In the genomic region with DNA sequence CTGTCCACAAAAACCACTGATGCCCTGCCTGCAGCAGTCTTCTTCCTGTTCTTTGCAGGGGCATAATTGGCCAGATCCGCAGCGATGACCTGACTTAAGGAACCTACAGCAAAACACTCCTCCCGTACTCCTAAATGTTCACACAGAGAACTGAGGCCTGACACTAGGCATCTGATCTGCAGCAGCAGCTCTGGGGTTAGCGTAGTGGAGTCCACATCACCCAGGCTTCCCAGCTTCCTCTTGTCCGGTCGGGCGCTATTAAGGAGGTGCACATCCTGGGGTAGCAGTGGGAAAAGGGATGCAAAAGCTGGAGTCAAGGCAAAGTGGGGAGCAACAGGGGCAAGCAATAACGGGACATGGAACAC, we compare ENCODE assay signal across 8 cellular contexts. TPM values are rescaled to one million over a fixed set of nuclear protein-coding genes. Genes with fewer than 3 reads are reported as not detected.
A peak's percentile ranks its signal among the peaks of the same experiment; 100 is the strongest.
DNase-seq lines count a peak whose midpoint lies in the region; ATAC-seq and TF ChIP-seq lines count a peak whose summit lies in the region.

No MANE protein-coding gene starts in this region.

- H3K36me3 Mint-ChIP-seq in Calu3 (ENCODE audit: insufficient read depth, unreplicated experiment): peaks cover 19% of the 10 kb centered on the region
- H3K36me3 Mint-ChIP-seq in activated T-helper 17 cell treated with anti-CD3 and anti-CD28 coated beads, Interleukin-2, amount 50 U/mL, for 72 hours (ENCODE audit: low read depth): peaks cover 10% of the 10 kb centered on the region

- H3K9me3 Mint-ChIP-seq in Calu3 (ENCODE audit: low read depth, unreplicated experiment): no peaks in the 10 kb centered on the region
- H3K9me3 Mint-ChIP-seq in activated T-helper 17 cell treated with anti-CD3 and anti-CD28 coated beads, Interleukin-2, amount 50 U/mL, for 72 hours: no peaks in the 10 kb centered on the region

- CTCF ChIA-PET in Calu3 (lab: Charles Lee): interaction anchor here (1.0 kb wide), 1 partner anchor 15 kb away, joined by 3 read pairs; no protein-coding TSS in a partner anchor

- peak overlapping the region; percentile 87 for H2AFZ ChIP-seq in MM.1S (ENCODE audit: low read length)

- peak overlapping the region; percentile 85 for H3K4me3 Mint-ChIP-seq in Calu3 (ENCODE audit: low read depth, unreplicated experiment)
- H3K4me3 Mint-ChIP-seq in activated T-helper 17 cell treated with anti-CD3 and anti-CD28 coated beads, Interleukin-2, amount 50 U/mL, for 72 hours: peak overlapping the region; percentile 90

- H3K27me3 ChIP-seq in MM.1S (replicated peaks; ENCODE audit: insufficient read depth, low read length): no peaks in the 10 kb centered on the region

- peaks cover 21% of the 10 kb centered on the region for H3K4me1 Mint-ChIP-seq in Calu3 (ENCODE audit: low read depth, unreplicated experiment)
- peaks cover 23% of the 10 kb centered on the region for H3K4me1 Mint-ChIP-seq in activated T-helper 17 cell treated with anti-CD3 and anti-CD28 coated beads, Interleukin-2, amount 50 U/mL, for 72 hours

- no peak for TF ChIP-seq CTCF in Calu3 (IDR thresholded peaks at IDR 0.05; ENCODE audit: unreplicated experiment)
- no peak for TF ChIP-seq CTCF in MM.1S (IDR thresholded peaks at IDR 0.05; ENCODE audit: low read length)

- peak overlapping the region; percentile 76; the same call in 1 of the 2 replicates for H3K27ac ChIP-seq in MM.1S (ENCODE audit: low read length)

- intact Hi-C loops in Calu3 (cut with micrococcal nuclease; ENCODE audit: unreplicated experiment): no loop called here

- H3K4me1 ChIP-seq in MM.1S (ENCODE audit: low read length): peaks cover 22% of the 10 kb centered on the region

- H3K4me3 ChIP-seq in MM.1S (ENCODE audit: low read length): peak overlapping the region; percentile 99
- H3K4me3 ChIP-seq in skeletal muscle cell (ENCODE audit: low read depth, low read length): peak overlapping the region; percentile 98

- H3K9me2 ChIP-seq in MM.1S (replicated peaks; ENCODE audit: insufficient read depth, low read length): no peaks in the 10 kb centered on the region

- DNase-seq in Calu3 (peak; percentile 3), MM.1S (peak; percentile 39), hepatic stellate cell (ENCODE audit: low spot score) (peak; percentile 41), skeletal muscle cell (ENCODE audit: low read depth) (no peak), medulla oblongata (ENCODE audit: extremely low spot score) (no peak)

- H3K27ac Mint-ChIP-seq in Calu3 (ENCODE audit: unreplicated experiment): peak overlapping the region; percentile 84
- peak overlapping the region; percentile 92 for H3K27ac Mint-ChIP-seq in activated T-helper 17 cell treated with anti-CD3 and anti-CD28 coated beads, Interleukin-2, amount 50 U/mL, for 72 hours

- H3K36me3 ChIP-seq in MM.1S (replicated peaks; ENCODE audit: insufficient read depth, low read length): no peaks in the 10 kb centered on the region

- no peaks in the 10 kb centered on the region for H3K9me3 ChIP-seq in MM.1S (replicated peaks; ENCODE audit: insufficient read depth, low read length)

- ATAC-seq in GM21576 (IDR thresholded peaks at IDR 0.05; ENCODE audit: unreplicated experiment) (peak; percentile 26), GM19328 (IDR thresholded peaks at IDR 0.05; ENCODE audit: unreplicated experiment) (no peak)
- ATAC-seq in activated T-helper 17 cell treated with anti-CD3 and anti-CD28 coated beads, Interleukin-2, amount 50 U/mL, for 72 hours (replicated peaks): no peak

- peaks cover 3% of the 10 kb centered on the region; the same call in 1 of the 2 replicates for H3F3A ChIP-seq in MM.1S (ENCODE audit: insufficient read depth, low read length)

- peaks cover 27% of the 10 kb centered on the region for H3K27me3 Mint-ChIP-seq in Calu3 (ENCODE audit: unreplicated experiment)
- H3K27me3 Mint-ChIP-seq in activated T-helper 17 cell treated with anti-CD3 and anti-CD28 coated beads, Interleukin-2, amount 50 U/mL, for 72 hours: peaks cover 8% of the 10 kb centered on the region

- no TSS peak for BruUV-seq in Calu3 (replicated peaks; lab: Mats Ljungman, UMichigan)

- H3K4me2 ChIP-seq in MM.1S (ENCODE audit: low read depth, low read length): peak overlapping the region; percentile 89

- peaks cover 57% of the 10 kb centered on the region for H3K79me2 ChIP-seq in MM.1S (ENCODE audit: low read length)

- no peaks in the 10 kb centered on the region; the same call in 1 of the 2 replicates for H4K20me1 ChIP-seq in MM.1S (ENCODE audit: insufficient read depth, low read length)

- peak overlapping the region; percentile 89 for H3K9ac ChIP-seq in MM.1S (ENCODE audit: low read length)

RNA-seq across cellular contexts. Expression of gene SCFD2, which starts 0.8 kb away (rescaled TPM):
- 16.7 and 17.1 TPM in 2 replicates for total RNA-seq in Calu3 (2022)
- total RNA-seq in activated T-helper 17 cell treated with anti-CD3 and anti-CD28 coated beads, Interleukin-2, amount 50 U/mL, for 72 hours: 10 to 100 TPM; 16.8 to 30.5 TPM

RNA-seq across cellular contexts. Expression of gene FIP1L1, which starts 12.3 kb away (rescaled TPM):
- total RNA-seq in Calu3 (2022): 45.7 and 56.3 TPM in 2 replicates
- total RNA-seq in activated T-helper 17 cell treated with anti-CD3 and anti-CD28 coated beads, Interleukin-2, amount 50 U/mL, for 72 hours: 10 to 100 TPM; 49.3 to 70.3 TPM

Comparison
In these comparisons a context has a peak if more than half of its experiments do, and no peak if none do; other contexts are left out.
1. DNase-seq: peak in Calu3 (single experiment), MM.1S (single experiment) and hepatic stellate cell (single experiment); none in skeletal muscle cell (single experiment) and medulla oblongata (single experiment).